21 cellular contexts compared by ENCODE assay signal in genomic region chrX:29541038-29541437, GRCh38.
"Had no signal": no experiment of that assay in that cellular context is flagged by ENCODE, and none has a peak within 500 bp of the region (broad histone marks: within the 10 kb centered on the region; RNA-seq: fewer than 3 reads in every experiment).

No MANE protein-coding gene starts in this region.

- FAIRE-seq: endometrium, kidney, small intestine, TTC549 had no signal

- H3K4me1 ChIP-seq: lower lobe of right lung, vagina had no signal

- H3K36me3 ChIP-seq: lower lobe of right lung, vagina had no signal

- H3K4me3 ChIP-seq: lower lobe of right lung, vagina had no signal

- DNase-seq: activated CD4-positive, alpha-beta T cell treated with anti-CD3 and anti-CD28 coated beads for 1 hour; activated CD4-positive, alpha-beta T cell treated with anti-CD3 and anti-CD28 coated beads, Interleukin-2, amount 50 U/mL, for 1 hour; activated CD8-positive, alpha-beta T cell treated with anti-CD3 and anti-CD28 coated beads, Interleukin-2, amount 10 ng/mL, durations not matched to agents 7 days and 5 days; activated gamma-delta T cell treated with Interleukin-2 at 50 U/mL for 16 hours; anterior cingulate cortex; effector CD4-positive, alpha-beta T cell; erythroblast; foreskin fibroblast; kidney; lower lobe of right lung; naive B cell; nucleus accumbens; small intestine; stimulated activated CD4-positive, alpha-beta T cell treated with anti-CD3 and anti-CD28 coated beads, Interleukin-2, amount 100 ng/mL, for 24 hours; stimulated activated naive CD8-positive, alpha-beta T cell treated with anti-CD3 and anti-CD28 coated beads, Interleukin-15, amount 100 ng/mL, for 72 hours; trophoblast cell had no signal

- H3K9me3 ChIP-seq: lower lobe of right lung, vagina had no signal

- ATAC-seq: activated CD8-positive, alpha-beta T cell treated with anti-CD3 and anti-CD28 coated beads, Interleukin-2, amount 10 ng/mL, durations not matched to agents 7 days and 5 days; lower lobe of right lung; sciatic nerve; stimulated activated effector memory CD8-positive, alpha-beta T cell treated with anti-CD3 and anti-CD28 coated beads, Interleukin-12 subunit alpha, Interleukin-12 subunit beta, amount 100 ng/mL, for 72 hours; stimulated activated naive CD8-positive, alpha-beta T cell treated with anti-CD3 and anti-CD28 coated beads, Interleukin-15, amount 100 ng/mL, for 72 hours had no signal

- H3K27me3 ChIP-seq: vagina had no signal

- H3K27ac ChIP-seq: lower lobe of right lung, vagina had no signal
